18 cellular contexts compared by ENCODE assay signal in the genomic region with DNA sequence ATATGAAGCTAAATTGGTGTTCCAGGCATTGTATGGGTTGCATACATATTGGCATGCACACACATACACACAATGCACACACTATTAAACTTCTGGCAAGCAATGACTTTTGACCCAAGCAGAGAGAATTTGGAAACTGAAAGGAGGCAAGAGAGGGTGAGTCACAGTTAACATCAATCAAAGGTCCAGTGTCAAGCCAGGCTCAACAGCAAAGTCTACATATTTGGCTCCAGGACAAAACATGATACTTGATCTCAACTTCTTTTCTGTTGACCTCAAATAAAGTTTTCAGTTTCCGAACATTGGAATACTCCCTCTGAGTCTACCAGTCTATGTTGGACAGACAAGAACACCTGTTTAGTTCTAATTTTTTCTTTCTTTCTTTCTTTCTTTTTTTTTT. TPM values are rescaled to one million over a fixed set of nuclear protein-coding genes. Genes with fewer than 3 reads are reported as not detected.
A peak's percentile ranks its signal among the peaks of the same experiment; 100 is the strongest.
DNase-seq lines count a peak whose midpoint lies in the region; ATAC-seq, FAIRE-seq and TF ChIP-seq lines count a peak whose summit lies in the region.
"Had no signal": no experiment of that assay in that cellular context is flagged by ENCODE, and none has a peak within 500 bp of the region (broad histone marks: within the 10 kb centered on the region; RNA-seq: fewer than 3 reads in every experiment).

No MANE protein-coding gene starts in this region.

- no peak overlapping the region for H3K4me2 ChIP-seq in A549

- TF ChIP-seq EP300 in A549 (IDR thresholded peaks at IDR 0.05) = no peak

- CTCF ChIA-PET in A549 (lab: Yijun Ruan, JAX) (interaction anchor here (0.7 to 3.2 kb wide), 5 partner anchors 10 to 208 kb away, joined by 3 to 19 read pairs (median 5); a partner anchor contains a TSS), HEK293T (lab: Yijun Ruan, JAX) (no interaction called here)

- H3K4me1 ChIP-seq in A549 (0 out of 3 replicates have a peak, but pooled peaks cover 9% of the 10 kb centered on the region), right atrium auricular region (no peaks in the 10 kb centered on the region)
- H3K4me1 ChIP-seq: esophagus squamous epithelium had no signal

- H3K36me3 Mint-ChIP-seq in mesothelial cell of epicardium = no peaks in the 10 kb centered on the region
- H3K36me3 Mint-ChIP-seq: stimulated activated memory B cell treated with anti-CD40 and anti-IgM and Interleukin-4, amounts not matched to agents 10 μg/mL and 1 μg/mL and 100 μg/mL, for 72 hours had no signal

- TF ChIP-seq POLR2A in A549 (IDR thresholded peaks at IDR 0.05; ENCODE audit: low read length) = no peak

- no peak for TF ChIP-seq RAD21 in A549 (conservative IDR thresholded peaks at IDR 0.05 in 1 of 2, IDR thresholded peaks at IDR 0.05 in 1 of 2)

- H3K27ac ChIP-seq in A549 (no peak overlapping the region), right atrium auricular region (no peak overlapping the region)
- H3K27ac ChIP-seq: esophagus squamous epithelium, GM23248 had no signal

- no peak overlapping the region for H3K27ac Mint-ChIP-seq in mesothelial cell of epicardium
- H3K27ac Mint-ChIP-seq: stimulated activated memory B cell treated with anti-CD40 and anti-IgM and Interleukin-4, amounts not matched to agents 10 μg/mL and 1 μg/mL and 100 μg/mL, for 72 hours had no signal

- peaks cover 6% of the 10 kb centered on the region for H3K27me3 Mint-ChIP-seq in mesothelial cell of epicardium (ENCODE audit: low read depth)

- H3K4me3 Mint-ChIP-seq in mesothelial cell of epicardium = no peak overlapping the region
- H3K4me3 Mint-ChIP-seq: stimulated activated memory B cell treated with anti-CD40 and anti-IgM and Interleukin-4, amounts not matched to agents 10 μg/mL and 1 μg/mL and 100 μg/mL, for 72 hours had no signal

- ATAC-seq in A549 (peak in 1 of 2 experiments; percentile 57; a peak in 4 of 6 replicates), GM21619 (IDR thresholded peaks at IDR 0.05; ENCODE audit: unreplicated experiment) (no peak), HG03175 (IDR thresholded peaks at IDR 0.05; ENCODE audit: unreplicated experiment) (no peak)
- ATAC-seq: stimulated activated memory B cell treated with anti-CD40 and anti-IgM and Interleukin-4, amounts not matched to agents 10 μg/mL and 1 μg/mL and 100 μg/mL, for 72 hours had no signal

- TF ChIP-seq CTCF in A549 (IDR thresholded peaks at IDR 0.05) = no peak
- no peak for TF ChIP-seq CTCF in foreskin fibroblast (IDR thresholded peaks at IDR 0.05; ENCODE audit: low read depth, low read length)
- no peak for TF ChIP-seq CTCF in right atrium auricular region (IDR thresholded peaks at IDR 0.05)
- no peak for TF ChIP-seq CTCF in mesothelial cell of epicardium (IDR thresholded peaks at IDR 0.05; ENCODE audit: unreplicated experiment)

- no peak for FAIRE-seq in A549 (lab: Jason Lieb, UNC)

- POLR2A ChIA-PET in A549 (lab: Yijun Ruan, JAX) (no interaction called here), HEK293T (lab: Yijun Ruan, JAX) (no interaction called here)

- H3K4me3 ChIP-seq in A549 (no peak overlapping the region), foreskin fibroblast (ENCODE audit: low read depth in 1 of 2, low read length in 2 of 2) (no peak overlapping the region), right atrium auricular region (no peak overlapping the region)
- H3K4me3 ChIP-seq: esophagus squamous epithelium, GM23248 had no signal

- H3K27me3 ChIP-seq in right atrium auricular region = no peaks in the 10 kb centered on the region
- H3K27me3 ChIP-seq: esophagus squamous epithelium had no signal

- peak in 1 of 2 experiments; percentile 19 for DNase-seq in A549 (ENCODE audit: low read depth in 1 of 2, low spot score in 1 of 2)
- DNase-seq in HEK293T (ENCODE audit: extremely low spot score) = no peak
- peak; percentile 53 for DNase-seq in RPMI8226
- DNase-seq in foreskin fibroblast = peak; percentile 68 to 70
- DNase-seq in right atrium auricular region (ENCODE audit: low spot score) = no peak
- DNase-seq in mesothelial cell of epicardium (ENCODE audit: low spot score in 2 of 2, unreplicated experiment in 2 of 2) = no peak
- DNase-seq: ACHN; activated CD4-positive, CD25-positive, alpha-beta regulatory T cell treated with anti-CD3 and anti-CD28 coated beads, Interleukin-2, amount 50 U/mL, for 72 hours; activated T-cell treated with anti-CD3 and anti-CD28 coated beads for 4 hours; cortex of kidney; esophagus squamous epithelium; GM23248; NCI-H1417; NCI-H524 treated with DMSO at 0.1 percent for 48 hours; stimulated activated CD4-positive, alpha-beta T cell treated with anti-CD3 and anti-CD28 coated beads, Interleukin-4, amount 100 ng/mL, for 1 hour had no signal

- 59% methylated on average over 1 of the region's 1 CpG for WGBS in A549 (ENCODE audit: missing lambda C conversion rate)

- H3K36me3 ChIP-seq in right atrium auricular region = no peaks in the 10 kb centered on the region
- H3K36me3 ChIP-seq: esophagus squamous epithelium had no signal

- no peaks in the 10 kb centered on the region for H3K4me1 Mint-ChIP-seq in mesothelial cell of epicardium

- no peaks in the 10 kb centered on the region for H3K9me3 Mint-ChIP-seq in mesothelial cell of epicardium

- no peaks in the 10 kb centered on the region for H3K9me3 ChIP-seq in A549
- no peaks in the 10 kb centered on the region for H3K9me3 ChIP-seq in right atrium auricular region
- H3K9me3 ChIP-seq: esophagus squamous epithelium had no signal

TF ChIP-seq in A549, 52 proteins besides CTCF, POLR2A, EP300 and RAD21 (continues in another document):
- TF ChIP-seq HOXA7 (CRISPR knock-in tag; IDR thresholded peaks at IDR 0.05) = no peak
- TF ChIP-seq FOSL2 (IDR thresholded peaks at IDR 0.05) = 0 out of 2 replicates have a peak, but pooled peaks have one; percentile 27
- TF ChIP-seq FOSL2 (CRISPR knock-in tag; IDR thresholded peaks at IDR 0.05) = peak; percentile 12; the same call in 1 of the 2 replicates
- 0 out of 2 replicates have a peak, but pooled peaks have one; percentile 24 for TF ChIP-seq JUNB (IDR thresholded peaks at IDR 0.05)
- TF ChIP-seq CBX8 (IDR thresholded peaks at IDR 0.05) = no peak
- no peak for TF ChIP-seq JUN (IDR thresholded peaks at IDR 0.05)

TF ChIP-seq in HEK293T, 16 proteins besides CTCF, POLR2A, EP300 and RAD21:
- TF ChIP-seq CTBP1 (IDR thresholded peaks at IDR 0.05; ENCODE audit: borderline replicate concordance) = no peak
- no peak for TF ChIP-seq L3MBTL2 (conservative IDR thresholded peaks at IDR 0.05)
- no peak for TF ChIP-seq ZNF384 (IDR thresholded peaks at IDR 0.05)
- TF ChIP-seq, protein P1, sequence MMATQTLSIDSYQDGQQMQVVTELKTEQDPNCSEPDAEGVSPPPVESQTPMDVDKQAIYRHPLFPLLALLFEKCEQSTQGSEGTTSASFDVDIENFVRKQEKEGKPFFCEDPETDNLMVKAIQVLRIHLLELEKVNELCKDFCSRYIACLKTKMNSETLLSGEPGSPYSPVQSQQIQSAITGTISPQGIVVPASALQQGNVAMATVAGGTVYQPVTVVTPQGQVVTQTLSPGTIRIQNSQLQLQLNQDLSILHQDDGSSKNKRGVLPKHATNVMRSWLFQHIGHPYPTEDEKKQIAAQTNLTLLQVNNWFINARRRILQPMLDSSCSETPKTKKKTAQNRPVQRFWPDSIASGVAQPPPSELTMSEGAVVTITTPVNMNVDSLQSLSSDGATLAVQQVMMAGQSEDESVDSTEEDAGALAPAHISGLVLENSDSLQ (IDR thresholded peaks at IDR 0.05) = 0 out of 2 replicates have a peak, but pooled peaks have one; percentile 8
- no peak for TF ChIP-seq TARDBP (IDR thresholded peaks at IDR 0.05)
TF ChIP-seq in HEK293T: peak in this region for 1.

RNA-seq across cellular contexts. Expression of a gene that starts 28.3 kb away (rescaled TPM):
- polyA plus RNA-seq in A549 (2011; rRNA removed) = 0.66 and 1.7 TPM in 2 replicates
- 1.7 and 2.1 TPM in 2 replicates for polyA plus RNA-seq in A549 (2012; cell fraction: cytosol; rRNA removed)
- 2.1 and 3.9 TPM in 2 replicates for polyA plus RNA-seq in A549 (2012; cell fraction: nucleus; rRNA removed)
- 0.76 to 1.3 TPM (median 0.98 TPM) in 3 replicates for polyA plus RNA-seq in A549 (2017; fragmentation: RNase III; extraction: RNeasy Plus Mini Kit Qiagen cat#74134 plus additional on column Dnase treatment)
- polyA minus RNA-seq in A549 (2011; rRNA and poly(A)+ RNA removed) = 0.12 TPM in 1 of 2 replicates, not detected in the other
- total RNA-seq in right atrium auricular region = 1 to 10 TPM in 1 of 2 donors, under 1 TPM in 1; 0.31 to 3.9 TPM
- not detected in 3 replicates for total RNA-seq in mesothelial cell of epicardium

Comparison
In these comparisons a context has a peak if more than half of its experiments do, and no peak if none do; other contexts are left out.
1. DNase-seq: peak in RPMI8226 (single experiment) and foreskin fibroblast (2 of 2); none in HEK293T (single experiment), right atrium auricular region (single experiment) and mesothelial cell of epicardium (0 of 2).